In genomic region chrX:132023896-132024386, GRCh38 we compare ENCODE assay signal across 8 cellular contexts. TPM values are rescaled to one million over a fixed set of nuclear protein-coding genes. Genes with fewer than 3 reads are reported as not detected.
A peak's percentile ranks its signal among the peaks of the same experiment; 100 is the strongest.
DNase-seq lines count a peak whose midpoint lies in the region; ATAC-seq, FAIRE-seq and TF ChIP-seq lines count a peak whose summit lies in the region.

No MANE protein-coding gene starts in this region.

- H3K27ac Mint-ChIP-seq in T-helper 1 cell treated with Interleukin-12 subunit alpha and Interleukin-12 subunit beta and Interleukin-4 antibody, amounts not matched to agents 30 μg/mL and 1 μg/mL, for 36 hours: peak overlapping the region; percentile 94

- peak overlapping the region; percentile 95 for H3K4me2 ChIP-seq in K562 (ENCODE audit: insufficient read depth, low read length)

- H3K36me3 Mint-ChIP-seq in T-helper 1 cell treated with Interleukin-12 subunit alpha and Interleukin-12 subunit beta and Interleukin-4 antibody, amounts not matched to agents 30 μg/mL and 1 μg/mL, for 36 hours (ENCODE audit: low read depth): peaks cover 13% of the 10 kb centered on the region

- peak; percentile 9 to 74 (median 28) for DNase-seq in K562 (ENCODE audit: extremely low read depth in 1 of 4, low spot score in 3 of 4)
- no peak for DNase-seq in kidney epithelial cell (ENCODE audit: low read depth)
- peak; percentile 60 for DNase-seq in stimulated activated CD4-positive, alpha-beta T cell treated with anti-CD3 and anti-CD28 coated beads, Interleukin-4, amount 100 ng/mL, for 24 hours
- DNase-seq in DMS53 treated with DMSO at 0.1 percent for 48 hours (lab: John Stamatoyannopoulos, UW; ENCODE audit: unreplicated experiment): no peak

- CTCF ChIA-PET in K562 (lab: Yijun Ruan, JAX; ENCODE audit: low intra/inter-chr PET ratio): no interaction called here

- POLR2A ChIA-PET in K562 (lab: Yijun Ruan, JAX): interaction anchor here (0.7 to 1.5 kb wide), 9 partner anchors 8 to 186 kb away, joined by 3 to 7 read pairs (median 3); no protein-coding TSS in a partner anchor

- BruUV-seq in K562 (replicated peaks; lab: Mats Ljungman, UMichigan): TSS peak; percentile 33

- intact Hi-C loops in K562 (cut with micrococcal nuclease): loop anchor here (2.0 to 5.0 kb wide), 3 partner anchors 21 to 193 kb away; partner anchors contain the start of gene RAP2C

- no peak for TF ChIP-seq POLR2A in K562 (conservative IDR thresholded peaks at IDR 0.05)

- TF ChIP-seq EP300 in K562 (IDR thresholded peaks at IDR 0.05; ENCODE audit: low read length): no peak

- TF ChIP-seq CTCF in 22Rv1 (IDR thresholded peaks at IDR 0.05) (no peak), K562 (IDR thresholded peaks at IDR 0.05 in 2 of 3, conservative IDR thresholded peaks at IDR 0.05 in 1 of 3; ENCODE audit: insufficient read depth in 2 of 3, low read depth in 1 of 3, low read length in 3 of 3) (no peak), kidney epithelial cell (IDR thresholded peaks at IDR 0.05; ENCODE audit: insufficient read depth, low read length, poor library complexity, severe bottlenecking) (no peak)

- FAIRE-seq in K562 (lab: Jason Lieb, UNC): peak; percentile 59

- peaks cover 17% of the 10 kb centered on the region for H3K36me3 ChIP-seq in K562 (ENCODE audit: control insufficient read depth, insufficient read depth, low read length)
- no peaks in the 10 kb centered on the region for H3K36me3 ChIP-seq in kidney epithelial cell (ENCODE audit: control insufficient read depth, insufficient read depth, low read length)

- in situ Hi-C loops in K562 (cut with MboI): no loop called here

- peak; percentile 39 for ATAC-seq in GM19035 (IDR thresholded peaks at IDR 0.05; ENCODE audit: unreplicated experiment)
- ATAC-seq in HG03159 (IDR thresholded peaks at IDR 0.05; ENCODE audit: unreplicated experiment): peak; percentile 62
- ATAC-seq in K562: peak; percentile 68

- H3K9ac ChIP-seq in K562 (ENCODE audit: insufficient read depth in 1 of 2, low read depth in 2 of 2, low read length in 2 of 2): peak overlapping the region; percentile 87 to 98

- H3K27me3 ChIP-seq in K562 (ENCODE audit: control insufficient read depth in 2 of 2, insufficient read depth in 2 of 2, low read length in 2 of 2): no peaks in the 10 kb centered on the region
- no peaks in the 10 kb centered on the region for H3K27me3 ChIP-seq in kidney epithelial cell (ENCODE audit: control insufficient read depth, insufficient read depth, low read length)

- H3K27me3 Mint-ChIP-seq in T-helper 1 cell treated with Interleukin-12 subunit alpha and Interleukin-12 subunit beta and Interleukin-4 antibody, amounts not matched to agents 30 μg/mL and 1 μg/mL, for 36 hours (ENCODE audit: low read depth): no peaks in the 10 kb centered on the region

- H3K4me1 Mint-ChIP-seq in T-helper 1 cell treated with Interleukin-12 subunit alpha and Interleukin-12 subunit beta and Interleukin-4 antibody, amounts not matched to agents 30 μg/mL and 1 μg/mL, for 36 hours (ENCODE audit: low read depth): peaks cover 31% of the 10 kb centered on the region

- H3K79me2 ChIP-seq in K562 (ENCODE audit: control insufficient read depth, insufficient read depth, low read length): peaks cover 76% of the 10 kb centered on the region

- H3K9me1 ChIP-seq in K562 (ENCODE audit: control insufficient read depth, insufficient read depth, low read length): no peaks in the 10 kb centered on the region

- no peaks in the 10 kb centered on the region for H3K9me3 ChIP-seq in K562 (replicated peaks; ENCODE audit: control insufficient read depth, insufficient read depth, low read depth, low read length)

- no peaks in the 10 kb centered on the region for H3K9me3 Mint-ChIP-seq in T-helper 1 cell treated with Interleukin-12 subunit alpha and Interleukin-12 subunit beta and Interleukin-4 antibody, amounts not matched to agents 30 μg/mL and 1 μg/mL, for 36 hours

- peak overlapping the region; percentile 96 for H2AFZ ChIP-seq in K562 (ENCODE audit: low read depth, low read length)

- WGBS in K562 (ENCODE audit: insufficient coverage, low coverage, missing lambda C conversion rate): 3% methylated on average over 10 of the region's 16 CpGs

- peak overlapping the region; percentile 64 for H3K27ac ChIP-seq in 22Rv1
- H3K27ac ChIP-seq in K562 (ENCODE audit: extremely low read depth, low read depth, low read length): peak overlapping the region; percentile 89

- no peak for TF ChIP-seq RAD21 in K562 (CRISPR knock-in tag; conservative IDR thresholded peaks at IDR 0.05 in 1 of 2, IDR thresholded peaks at IDR 0.05 in 1 of 2)

- H3K4me3 ChIP-seq in K562: peak overlapping the region; percentile 95
- peak overlapping the region; percentile 56 for H3K4me3 ChIP-seq in kidney epithelial cell (ENCODE audit: low read depth, low read length)

- H3K4me3 Mint-ChIP-seq in T-helper 1 cell treated with Interleukin-12 subunit alpha and Interleukin-12 subunit beta and Interleukin-4 antibody, amounts not matched to agents 30 μg/mL and 1 μg/mL, for 36 hours: peak overlapping the region; percentile 92

- H4K20me1 ChIP-seq in K562 (replicated peaks; ENCODE audit: control insufficient read depth, insufficient read depth, low read length): peaks cover 4% of the 10 kb centered on the region; the same call in 1 of the 2 replicates

- H3K4me1 ChIP-seq in K562 (replicated peaks in 1 of 2; ENCODE audit: control insufficient read depth in 2 of 2, insufficient read depth in 2 of 2, low read length in 2 of 2): peaks cover 9 to 24% of the 10 kb centered on the region in 2 experiments; a peak in 3 of 5 replicates

TF ChIP-seq in K562, 482 proteins besides CTCF, POLR2A, EP300 and RAD21:
- TF ChIP-seq LCOR (CRISPR knock-in tag; IDR thresholded peaks at IDR 0.05): 0 out of 2 replicates have a peak, but pooled peaks have one; percentile 5
- TF ChIP-seq CXXC5 (CRISPR knock-in tag; IDR thresholded peaks at IDR 0.05): no peak
- peak; percentile 49; the same call in 1 of the 2 replicates for TF ChIP-seq ESRRA (IDR thresholded peaks at IDR 0.05; ENCODE audit: borderline replicate concordance, low read depth)
- TF ChIP-seq COPS2 (conservative IDR thresholded peaks at IDR 0.05): no peak
- peak; percentile 2 for TF ChIP-seq KDM5B (IDR thresholded peaks at IDR 0.05; ENCODE audit: insufficient replicate concordance, low read depth, low read length)
- TF ChIP-seq HMBOX1 (IDR thresholded peaks at IDR 0.05): 0 out of 2 replicates have a peak, but pooled peaks have one; percentile 37
- TF ChIP-seq ETV1 (tag; conservative IDR thresholded peaks at IDR 0.05; ENCODE audit: low read depth): no peak
- TF ChIP-seq ZNF740 (CRISPR knock-in tag; IDR thresholded peaks at IDR 0.05): peak; percentile 89
- peak in 1 of 2 experiments; percentile 79; a peak in 2 of 4 replicates for TF ChIP-seq ZNF740 (tag; IDR thresholded peaks at IDR 0.05)
- peak in 1 of 3 experiments; percentile 30 for TF ChIP-seq YY1 (IDR thresholded peaks at IDR 0.05; ENCODE audit: borderline replicate concordance in 1 of 3, control insufficient read depth in 1 of 3, extremely low read depth in 1 of 3, insufficient read depth in 3 of 3, insufficient read length in 1 of 3, insufficient replicate concordance in 2 of 3, low read depth in 1 of 3, low read length in 2 of 3)
TF ChIP-seq in K562: peak in this region for 6.

RNA-seq across cellular contexts. Expression of gene STK26, which starts 0.8 kb away (rescaled TPM):
- 7.1 and 28.5 TPM in 2 replicates for total RNA-seq in K562 (2011; cell fraction: chromatin; rRNA removed; ENCODE audit: low replicate concordance)
- 4.2 and 6.4 TPM in 2 replicates for total RNA-seq in K562 (2011; cell fraction: nucleolus; rRNA removed)
- 8.8 and 15.3 TPM in 2 replicates for total RNA-seq in K562 (2011; cell fraction: nucleoplasm; rRNA removed)
- total RNA-seq in K562 (2014; rRNA removed) (40.8 and 43.4 TPM in 2 replicates), K562 (2014; rRNA removed; fragmentation: Illumina TruSeq; extraction: Trizol) (72.9 and 82.8 TPM in 2 replicates), K562 (2015; rRNA removed; fragmentation: Illumina TruSeq; extraction: Trizol) (66.8 and 72.3 TPM in 2 replicates), K562 (2021) (50.1 and 50.7 TPM in 2 replicates), kidney epithelial cell (18.7 and 20.7 TPM in 2 replicates)
- polyA plus RNA-seq in K562 (2011; rRNA removed) (29.4 and 50.9 TPM in 2 replicates), K562 (2014; fragmentation: Illumina TruSeq; extraction: Trizol) (53.0 and 64.7 TPM in 2 replicates), K562 (2014; fragmentation: Nextera tagmentation; extraction: Ambion mirVana) (10 to 100 TPM; 28.1 to 29.3 TPM), K562 (2014; rRNA removed) (38.6 and 39.5 TPM in 2 replicates)
- 6.9 and 10.6 TPM in 2 replicates for polyA plus RNA-seq in K562 (2011; cell fraction: cytosol; rRNA removed)
- polyA plus RNA-seq in K562 (2011; cell fraction: nucleus; rRNA removed): 17.8 and 22.4 TPM in 2 replicates
- 31.4 and 44.2 TPM in 2 replicates for polyA plus RNA-seq in K562 (2012)
- 33.6 and 42.1 TPM in 2 replicates for polyA minus RNA-seq in K562 (2011; rRNA and poly(A)+ RNA removed)
- 18.1 and 24.6 TPM in 2 replicates for polyA minus RNA-seq in K562 (2011; cell fraction: cytosol; rRNA and poly(A)+ RNA removed)
- 11.6 and 13.8 TPM in 2 replicates for polyA minus RNA-seq in K562 (2011; cell fraction: nucleus; rRNA and poly(A)+ RNA removed)

Comparison
In these comparisons a context has a peak if more than half of its experiments do, and no peak if none do; other contexts are left out.
1. DNase-seq: peak in K562 (4 of 4) and stimulated activated CD4-positive, alpha-beta T cell treated with anti-CD3 and anti-CD28 coated beads, Interleukin-4, amount 100 ng/mL, for 24 hours (single experiment); none in kidney epithelial cell (single experiment) and DMS53 treated with DMSO at 0.1 percent for 48 hours (single experiment).
2. Peak in every context shown above with its lines, with median percentiles within 50 percentile points of each other: ATAC-seq.